ENCODE assay signal across 9 cellular contexts in genomic region chr1:20198296-20198695, GRCh38. TPM values are rescaled to one million over a fixed set of nuclear protein-coding genes. Genes with fewer than 3 reads are reported as not detected.
"Had no signal": no experiment of that assay in that cellular context is flagged by ENCODE, and none has a peak within 500 bp of the region (broad histone marks: within the 10 kb centered on the region; RNA-seq: fewer than 3 reads in every experiment).

No MANE protein-coding gene starts in this region.

- DNase-seq: GDM1, GF-D8 had no signal

- FAIRE-seq: G401.6, GM12878, GM12891, GM12892, GM18507, GM19239 had no signal

- H3K4me3 ChIP-seq: GM12878 had no signal

- ATAC-seq: GM12878 had no signal

RNA-seq across cellular contexts. Expression of gene PLA2G2C, which starts 12.0 kb away (rescaled TPM):
- total RNA-seq: G401, GM12878 had no signal

RNA-seq across cellular contexts. Expression of gene UBXN10, which starts 12.4 kb away (rescaled TPM):
- total RNA-seq: GM12878 had no signal

RNA-seq across cellular contexts. Expression of gene PLA2G2F, which starts 59.2 kb away (rescaled TPM):
- total RNA-seq: G401, GM12878 had no signal
